In genomic region chr2:237870754-237871651, GRCh38 we compare ENCODE assay signal across 18 cellular contexts. TPM values are rescaled to one million over a fixed set of nuclear protein-coding genes. Genes with fewer than 3 reads are reported as not detected.
DNase-seq lines count a peak whose midpoint lies in the region; ATAC-seq and TF ChIP-seq lines count a peak whose summit lies in the region.
"Had no signal": no experiment of that assay in that cellular context is flagged by ENCODE, and none has a peak within 500 bp of the region (broad histone marks: within the 10 kb centered on the region; RNA-seq: fewer than 3 reads in every experiment).

No MANE protein-coding gene starts in this region.

- no peaks in the 10 kb centered on the region for H3K4me1 ChIP-seq in HEK293 (ENCODE audit: control insufficient read depth, insufficient read depth, low read length)
- H3K4me1 ChIP-seq in esophagus muscularis mucosa, result peaks cover 67 to 100% (median 92%) of the 10 kb centered on the region in 4 donors
- peaks cover 81% of the 10 kb centered on the region for H3K4me1 ChIP-seq in body of pancreas

- DNase-seq in esophagus muscularis mucosa (ENCODE audit: extremely low spot score) (no peak), osteocyte (ENCODE audit: extremely low spot score, unreplicated experiment) (no peak), H4 (ENCODE audit: low spot score) (no peak), NK-92 (lab: John Stamatoyannopoulos, UW; ENCODE audit: unreplicated experiment) (no peak), body of pancreas (no peak)
- DNase-seq in stimulated activated CD4-positive, alpha-beta T cell treated with anti-CD3 and anti-CD28 coated beads, Interleukin-4, amount 100 ng/mL, for 4 hours, result no peak
- DNase-seq: activated CD4-positive, alpha-beta T cell treated with anti-CD3 and anti-CD28 coated beads for 36 hours; activated T-cell treated with anti-CD3 and anti-CD28 coated beads, Interleukin-2, amount 50 U/mL, for 72 hours; central memory CD4-positive, alpha-beta T cell; DMS 273 treated with DMSO at 0.1 percent for 48 hours; NCI-H1092; stimulated activated CD4-positive, alpha-beta T cell treated with anti-CD3 and anti-CD28 coated beads, Interleukin-2, amount 100 ng/mL, for 48 hours had no signal

- H3K4me1 Mint-ChIP-seq in osteocyte (ENCODE audit: unreplicated experiment), result peaks cover 76% of the 10 kb centered on the region

- no peaks in the 10 kb centered on the region for H3K36me3 Mint-ChIP-seq in osteocyte (ENCODE audit: unreplicated experiment)

- no peaks in the 10 kb centered on the region for H3K27me3 ChIP-seq in esophagus muscularis mucosa
- no peaks in the 10 kb centered on the region for H3K27me3 ChIP-seq in body of pancreas

- H3K4me3 Mint-ChIP-seq in osteocyte (ENCODE audit: unreplicated experiment), result no peak overlapping the region
- H3K4me3 Mint-ChIP-seq: activated CD4-positive, alpha-beta T cell treated with anti-CD3 and anti-CD28 coated beads for 36 hours; activated T-cell treated with anti-CD3 and anti-CD28 coated beads, Interleukin-2, amount 50 U/mL, for 72 hours; IgD-negative memory B cell; neural crest cell; type B pancreatic cell had no signal

- 56% methylated on average over 18 of the region's 23 CpGs for WGBS in esophagus muscularis mucosa
- 77 to 85% methylated on average over 15 to 23 of the region's 23 CpGs for WGBS in body of pancreas, 2 donors

- 0 out of 2 replicates have a peak overlapping the region, but pooled peaks have one; percentile 4 for H3K27ac ChIP-seq in 22Rv1
- no peak overlapping the region for H3K27ac ChIP-seq in HEK293 (ENCODE audit: extremely low read depth, low read depth, low read length)
- H3K27ac ChIP-seq in esophagus muscularis mucosa (replicated peaks in 1 of 4), result peak overlapping the region; percentile 82 to 95 (median 93)
- peak overlapping the region in 1 of 4 donors; percentile 9 for H3K27ac ChIP-seq in body of pancreas

- no peaks in the 10 kb centered on the region for H3K27me3 Mint-ChIP-seq in osteocyte (ENCODE audit: unreplicated experiment)

- no peak for ATAC-seq in body of pancreas
- ATAC-seq: activated CD4-positive, alpha-beta T cell treated with anti-CD3 and anti-CD28 coated beads for 36 hours; activated T-cell treated with anti-CD3 and anti-CD28 coated beads, Interleukin-2, amount 50 U/mL, for 72 hours had no signal

- H3K27ac Mint-ChIP-seq in osteocyte (ENCODE audit: unreplicated experiment), result peak overlapping the region; percentile 50
- H3K27ac Mint-ChIP-seq: activated CD4-positive, alpha-beta T cell treated with anti-CD3 and anti-CD28 coated beads for 36 hours; activated T-cell treated with anti-CD3 and anti-CD28 coated beads, Interleukin-2, amount 50 U/mL, for 72 hours; IgD-negative memory B cell; type B pancreatic cell had no signal

- H3K4me3 ChIP-seq in HEK293 (ENCODE audit: low read depth, low read length) (no peak overlapping the region), esophagus muscularis mucosa (peak overlapping the region in 1 of 4 donors; percentile 9), body of pancreas (no peak overlapping the region)

- no peak for TF ChIP-seq EP300 in esophagus muscularis mucosa (IDR thresholded peaks at IDR 0.05)

- intact Hi-C loops in esophagus muscularis mucosa (cut with DNase I) (no loop called here), body of pancreas (cut with DNase I) (no loop called here)

- H3K36me3 ChIP-seq in HEK293 (ENCODE audit: control insufficient read depth in 2 of 2, insufficient read depth in 1 of 2, low read length in 2 of 2) (no peaks in the 10 kb centered on the region), esophagus muscularis mucosa (no peaks in the 10 kb centered on the region), body of pancreas (replicated peaks in 1 of 2; ENCODE audit: insufficient read depth in 1 of 2, low read depth in 2 of 2) (no peaks in the 10 kb centered on the region)

- no peaks in the 10 kb centered on the region for H3K9me3 Mint-ChIP-seq in osteocyte (ENCODE audit: unreplicated experiment)
- H3K9me3 Mint-ChIP-seq: activated T-cell treated with anti-CD3 and anti-CD28 coated beads, Interleukin-2, amount 50 U/mL, for 72 hours; neural crest cell; type B pancreatic cell had no signal

- TF ChIP-seq POLR2A in esophagus muscularis mucosa (IDR thresholded peaks at IDR 0.05; ENCODE audit: low read depth) (no peak), body of pancreas (IDR thresholded peaks at IDR 0.05) (no peak)

- TF ChIP-seq CTCF in 22Rv1 (IDR thresholded peaks at IDR 0.05) (no peak), HEK293 (tag by site-specific recombination; IDR thresholded peaks at IDR 0.05) (no peak), esophagus muscularis mucosa (IDR thresholded peaks at IDR 0.05) (no peak), osteocyte (IDR thresholded peaks at IDR 0.05) (no peak), body of pancreas (IDR thresholded peaks at IDR 0.05) (no peak)

- H3K9me3 ChIP-seq in HEK293 (ENCODE audit: control insufficient read depth, insufficient read depth, low read depth, low read length), result no peaks in the 10 kb centered on the region
- H3K9me3 ChIP-seq in esophagus muscularis mucosa, result no peaks in the 10 kb centered on the region
- H3K9me3 ChIP-seq in body of pancreas, result no peaks in the 10 kb centered on the region

- CTCF ChIA-PET in HEK293 (lab: Yijun Ruan, JAX), result no interaction called here

- POLR2A ChIA-PET in HEK293 (lab: Yijun Ruan, JAX), result no interaction called here

TF ChIP-seq in HEK293, 187 proteins besides CTCF, POLR2A, EP300 and RAD21:
- TF ChIP-seq ZBTB21 (tag by site-specific recombination; IDR thresholded peaks at IDR 0.05) (no peak), ZFHX2 (tag by site-specific recombination; conservative IDR thresholded peaks at IDR 0.05) (peak; percentile 61), EGR2 (tag by site-specific recombination; IDR thresholded peaks at IDR 0.05; ENCODE audit: low read depth) (peak; percentile 55)
TF ChIP-seq in HEK293: peak in this region for 2.

RNA-seq across cellular contexts. Expression of gene RAMP1, which starts 11.6 kb away (rescaled TPM):
- total RNA-seq in esophagus muscularis mucosa (100 to 1,000 TPM; 172 to 287 (median 231) TPM), osteocyte (87.9 and 93.4 TPM in 2 replicates), body of pancreas (10 to 100 TPM; 74.2 to 85.4 TPM)
- total RNA-seq in H4 (2014; rRNA removed; shearing (Covaris generic)), result not detected in 2 replicates
- total RNA-seq: lung microvascular endothelial cell had no signal

Comparison
In these comparisons a context has a peak if more than half of its experiments do, and no peak if none do; other contexts are left out.
1. RNA of gene RAMP1, which starts 11.6 kb away (total RNA-seq): 172 to 287 TPM in esophagus muscularis mucosa, 87.9 to 93.4 TPM in osteocyte and 74.2 to 85.4 TPM in body of pancreas; not detected in H4; every median in the first group is over 10 times any median in the second.